10 cellular contexts compared by ENCODE assay signal in the genomic region with DNA sequence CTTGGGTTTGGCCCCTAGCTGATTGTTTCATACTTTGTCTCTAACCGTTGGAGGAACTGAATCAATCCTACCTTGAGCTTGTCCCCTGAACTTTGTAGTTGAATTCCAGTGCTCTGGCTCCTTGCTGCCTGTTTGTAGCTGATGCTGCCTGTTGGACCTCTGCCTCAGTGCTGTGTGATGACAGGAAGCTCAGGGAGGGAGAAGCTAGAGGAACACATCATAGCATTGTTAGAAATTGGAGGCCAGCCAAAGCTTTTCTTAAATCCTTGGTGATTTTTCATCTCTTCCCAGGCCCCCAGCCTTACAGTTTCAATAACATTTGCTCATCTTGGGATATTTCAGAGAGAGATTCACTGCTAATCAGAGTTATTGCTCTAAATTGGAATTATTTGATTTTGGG. TPM values are rescaled to one million over a fixed set of nuclear protein-coding genes. Genes with fewer than 3 reads are reported as not detected.
A peak's percentile ranks its signal among the peaks of the same experiment; 100 is the strongest.
DNase-seq lines count a peak whose midpoint lies in the region; ATAC-seq lines count a peak whose summit lies in the region.
"Had no signal": no experiment of that assay in that cellular context is flagged by ENCODE, and none has a peak within 500 bp of the region (broad histone marks: within the 10 kb centered on the region; RNA-seq: fewer than 3 reads in every experiment).

No MANE protein-coding gene starts in this region.

- H3K4me3 Mint-ChIP-seq in activated CD4-positive, alpha-beta T cell treated with anti-CD3 and anti-CD28 coated beads for 36 hours = no peak overlapping the region

- H3K27ac ChIP-seq in stomach smooth muscle (ENCODE audit: low read length) = peak overlapping the region; percentile 3

- POLR2A ChIA-PET in activated CD4-positive, alpha-beta T cell treated with anti-CD3 and anti-CD28 coated beads for 36 hours (lab: Charles Lee) = interaction anchor here (0.6 to 0.7 kb wide), 3 partner anchors 11 to 1487 kb away, joined by 3 read pairs; a partner anchor contains a TSS

- H3K27ac Mint-ChIP-seq in activated CD4-positive, alpha-beta T cell treated with anti-CD3 and anti-CD28 coated beads for 36 hours = peak overlapping the region; percentile 13

- H3K4me1 Mint-ChIP-seq in activated CD4-positive, alpha-beta T cell treated with anti-CD3 and anti-CD28 coated beads for 36 hours = peaks cover 36% of the 10 kb centered on the region

- H3K9ac ChIP-seq in stomach smooth muscle (ENCODE audit: low read length in 2 of 2) = peak overlapping the region in 1 of 2 donors; percentile 15

- peaks cover under 1% of the 10 kb centered on the region for H3K4me1 ChIP-seq in stomach smooth muscle (ENCODE audit: control insufficient read depth, insufficient read depth, low read length)

- H3K9me3 ChIP-seq in stomach smooth muscle (ENCODE audit: control insufficient read depth in 2 of 2, low read length in 2 of 2) = no peaks in the 10 kb centered on the region

- H3K36me3 Mint-ChIP-seq in activated CD4-positive, alpha-beta T cell treated with anti-CD3 and anti-CD28 coated beads for 36 hours (ENCODE audit: low read depth) = peaks cover 37% of the 10 kb centered on the region

- CTCF ChIA-PET in activated CD4-positive, alpha-beta T cell treated with anti-CD3 and anti-CD28 coated beads for 36 hours (lab: Charles Lee) = interaction anchor here (0.5 to 2.3 kb wide), 6 partner anchors 12 to 367 kb away, joined by 3 to 17 read pairs (median 5); no protein-coding TSS in a partner anchor

- intact Hi-C loops in activated CD4-positive, alpha-beta T cell treated with anti-CD3 and anti-CD28 coated beads for 36 hours (cut with DNase I, micrococcal nuclease) = no loop called here
- intact Hi-C loops in left ventricle myocardium superior (cut with micrococcal nuclease) = no loop called here

- no peak for ATAC-seq in activated CD4-positive, alpha-beta T cell treated with anti-CD3 and anti-CD28 coated beads for 36 hours
- ATAC-seq in left ventricle myocardium superior (peak; percentile 73), HG02938 (IDR thresholded peaks at IDR 0.05; ENCODE audit: unreplicated experiment) (no peak), HG03135 (IDR thresholded peaks at IDR 0.05; ENCODE audit: unreplicated experiment) (no peak)

- no peaks in the 10 kb centered on the region for H3K27me3 Mint-ChIP-seq in activated CD4-positive, alpha-beta T cell treated with anti-CD3 and anti-CD28 coated beads for 36 hours

- H3K36me3 ChIP-seq in stomach smooth muscle (ENCODE audit: control insufficient read depth in 2 of 2, insufficient read depth in 2 of 2, low read length in 2 of 2) = peaks cover under 1 to 5% of the 10 kb centered on the region in 2 donors

- no peaks in the 10 kb centered on the region for H3K9me3 Mint-ChIP-seq in activated CD4-positive, alpha-beta T cell treated with anti-CD3 and anti-CD28 coated beads for 36 hours (ENCODE audit: low read depth)

- no peak for DNase-seq in activated CD4-positive, alpha-beta T cell treated with anti-CD3 and anti-CD28 coated beads for 36 hours
- no peak for DNase-seq in activated CD4-positive, alpha-beta T cell treated with anti-CD3 and anti-CD28 coated beads for 4 hours
- DNase-seq in astrocyte of the hippocampus (ENCODE audit: low read depth, low spot score) = peak; percentile 66
- DNase-seq in left ventricle myocardium superior = peak; percentile 49
- DNase-seq in NCI-H1694 (lab: John Stamatoyannopoulos, UW) = no peak
- DNase-seq: GOT3, islet precursor cell had no signal

- no peak overlapping the region for H3K4me3 ChIP-seq in stomach smooth muscle (ENCODE audit: low read length in 2 of 2)

- H3K27me3 ChIP-seq in stomach smooth muscle (ENCODE audit: control insufficient read depth in 1 of 2, insufficient read depth in 2 of 2, low read length in 2 of 2) = no peaks in the 10 kb centered on the region

RNA-seq across cellular contexts. Expression of a gene that starts 34.0 kb away (rescaled TPM):
- 100 to 1,000 TPM; 192 to 195 TPM for total RNA-seq in activated CD4-positive, alpha-beta T cell treated with anti-CD3 and anti-CD28 coated beads for 36 hours
- 239 TPM for total RNA-seq in left ventricle myocardium superior

Comparison
In these comparisons a context has a peak if more than half of its experiments do, and no peak if none do; other contexts are left out.
1. DNase-seq: peak in astrocyte of the hippocampus (single experiment) and left ventricle myocardium superior (single experiment); none in activated CD4-positive, alpha-beta T cell treated with anti-CD3 and anti-CD28 coated beads for 36 hours (single experiment), activated CD4-positive, alpha-beta T cell treated with anti-CD3 and anti-CD28 coated beads for 4 hours (0 of 2) and NCI-H1694 (single experiment).